8 cellular contexts compared by ENCODE assay signal in genomic region chr18:26091047-26091630, GRCh38. TPM values are rescaled to one million over a fixed set of nuclear protein-coding genes. Genes with fewer than 3 reads are reported as not detected.
DNase-seq lines count a peak whose midpoint lies in the region; ATAC-seq and TF ChIP-seq lines count a peak whose summit lies in the region.

No MANE protein-coding gene starts in this region.

- peak overlapping the region; percentile 88 for H3K4me2 ChIP-seq in BLaER1

- H3K9me3 ChIP-seq in BLaER1 (no peaks in the 10 kb centered on the region), left lung (no peaks in the 10 kb centered on the region), testis (no peaks in the 10 kb centered on the region)

- peak overlapping the region; percentile 93 for H3K4me3 ChIP-seq in BLaER1
- peak overlapping the region; percentile 67 to 84 for H3K4me3 ChIP-seq in left lung
- peak overlapping the region; percentile 81 to 96 for H3K4me3 ChIP-seq in testis

- WGBS in testis, 2 donors: 2% methylated on average over 26 to 29 of the region's 29 CpGs

- H3K4me1 ChIP-seq in BLaER1 (peaks cover 30% of the 10 kb centered on the region), left lung (peaks cover 0 to 33% of the 10 kb centered on the region in 2 donors), testis (peaks cover 10% of the 10 kb centered on the region)

- H3K36me3 ChIP-seq in BLaER1: peaks cover 8% of the 10 kb centered on the region; the same call in 1 of the 2 replicates
- peaks cover 0 to 10% of the 10 kb centered on the region in 2 donors for H3K36me3 ChIP-seq in left lung
- no peaks in the 10 kb centered on the region for H3K36me3 ChIP-seq in testis (ENCODE audit: low read depth, missing control alignments)

- TF ChIP-seq CTCF in left lung (IDR thresholded peaks at IDR 0.05): no peak
- no peak for TF ChIP-seq CTCF in testis (IDR thresholded peaks at IDR 0.05)

- intact Hi-C loops in left lung (cut with DNase I): no loop called here
- intact Hi-C loops in testis (cut with DNase I; ENCODE audit: low total_unique reads): no loop called here

- no peaks in the 10 kb centered on the region for H3K27me3 ChIP-seq in BLaER1
- no peaks in the 10 kb centered on the region for H3K27me3 ChIP-seq in left lung
- H3K27me3 ChIP-seq in testis: no peaks in the 10 kb centered on the region

- in situ Hi-C loops in T47D (cut with HindIII; ENCODE audit: low pct_unique_long_range_greater_than_20kb, low sequenced_read_pairs): no loop called here

- H3K9ac ChIP-seq in BLaER1: peak overlapping the region; percentile 97

- peaks cover 34% of the 10 kb centered on the region for H4K20me1 ChIP-seq in BLaER1

- DNase-seq in NOMO-1 treated with DMSO at 0.1 percent for 48 hours (lab: John Stamatoyannopoulos, UW; ENCODE audit: unreplicated experiment): peak; percentile 85
- peak; percentile 31 to 83 for DNase-seq in T47D (ENCODE audit: low read depth in 1 of 2, low spot score in 1 of 2)
- peak in 1 of 2 donors; percentile 65 for DNase-seq in left lung
- peak; percentile 70 for DNase-seq in testis
- no peak for DNase-seq in NCI-H187 treated with DMSO at 0.1 percent for 48 hours (lab: John Stamatoyannopoulos, UW)

- ATAC-seq in GM18907 (IDR thresholded peaks at IDR 0.05; ENCODE audit: unreplicated experiment) (peak; percentile 53), HG03060 (IDR thresholded peaks at IDR 0.05; ENCODE audit: low read depth, unreplicated experiment) (peak; percentile 30), left lung (peak; percentile 53)

- no peak for TF ChIP-seq POLR2A in testis (IDR thresholded peaks at IDR 0.05)

- H3K27ac ChIP-seq in BLaER1: peak overlapping the region; percentile 99
- H3K27ac ChIP-seq in left lung: peak overlapping the region; percentile 95 to 98
- H3K27ac ChIP-seq in testis: peak overlapping the region; percentile 92 to 98

RNA-seq across cellular contexts. Expression of gene SS18, which starts 0.7 kb away (rescaled TPM):
- total RNA-seq in left lung: 10 to 100 TPM; 56.9 to 58.5 TPM
- 100 to 1,000 TPM; 198 to 242 TPM for total RNA-seq in testis
- polyA plus RNA-seq in testis (ENCODE audit: insufficient read depth, low read depth, low replicate concordance): 81.9 TPM

RNA-seq across cellular contexts. Expression of gene PSMA8, which starts 42.5 kb away (rescaled TPM):
- under 1 TPM in 1 of 2 donors, not detected in 1; 0.15 TPM for total RNA-seq in left lung
- 10 to 100 TPM; 13.1 to 20.1 TPM for total RNA-seq in testis
- 36.1 TPM for polyA plus RNA-seq in testis (ENCODE audit: insufficient read depth, low read depth, low replicate concordance)

Comparison
In these comparisons a context has a peak if more than half of its experiments do, and no peak if none do; other contexts are left out.
1. RNA of gene PSMA8, which starts 42.5 kb away (total RNA-seq): 13.1 to 20.1 TPM in testis; 0.15 TPM in left lung; every median in the first group is over 10 times any median in the second.
2. Peak in every context shown above with its lines, with median percentiles within 50 percentile points of each other: H3K27ac ChIP-seq, H3K4me3 ChIP-seq and ATAC-seq.